ENCODE assay signal across 1 cellular context in the genomic region with DNA sequence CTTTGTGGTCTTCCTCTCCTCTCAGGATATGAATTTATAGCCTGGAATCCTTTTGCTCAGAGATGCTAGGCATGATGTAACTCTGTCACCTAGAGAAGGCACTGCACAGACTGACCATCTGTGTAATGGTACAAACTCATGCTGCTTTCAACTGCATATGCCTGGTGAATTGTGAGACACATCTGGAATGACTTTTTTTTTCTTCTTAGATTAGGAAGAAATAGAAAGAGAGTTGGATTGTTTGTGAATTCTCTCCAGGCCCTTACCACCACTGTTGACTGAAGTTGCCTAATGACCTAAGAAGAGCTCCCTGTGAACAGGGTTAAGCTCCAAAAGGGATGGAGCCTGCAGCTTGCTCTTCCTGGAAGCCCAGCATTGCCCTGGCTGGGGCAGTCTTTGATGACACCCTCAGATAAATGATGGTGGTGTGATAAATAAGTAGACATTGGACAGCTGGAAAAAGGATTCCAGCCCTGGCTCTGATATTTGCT.
TF ChIP-seq lines count a peak whose summit lies in the region.

No MANE protein-coding gene starts in this region.

TF ChIP-seq in SK-N-SH, 30 proteins besides CTCF, POLR2A, EP300 and RAD21 (continued from another document):
- TF ChIP-seq RCOR1 (IDR thresholded peaks at IDR 0.05; ENCODE audit: low read length) (no peak), FOXJ3 (CRISPR knock-in tag; IDR thresholded peaks at IDR 0.05) (no peak)
